Comparison of ENCODE assay signal across 9 cellular contexts in genomic region chr19:48868196-48868886, GRCh38. TPM values are rescaled to one million over a fixed set of nuclear protein-coding genes. Genes with fewer than 3 reads are reported as not detected.
A peak's percentile ranks its signal among the peaks of the same experiment; 100 is the strongest.
DNase-seq lines count a peak whose midpoint lies in the region; ATAC-seq, FAIRE-seq and TF ChIP-seq lines count a peak whose summit lies in the region.
"Had no signal": no experiment of that assay in that cellular context is flagged by ENCODE, and none has a peak within 500 bp of the region (broad histone marks: within the 10 kb centered on the region; RNA-seq: fewer than 3 reads in every experiment).

Gene PLEKHA4, minus strand, starts transcription at chr19:48868617. Its CDS starts 997 bp downstream, at chr19:48867620.

- no peak for FAIRE-seq in GM19239 (lab: Jason Lieb, UNC)

- H3K23ac ChIP-seq in H9 (ENCODE audit: insufficient read length, low read depth, low read length): no peak within 1 kb of the TSS

- no peak within 1 kb of the TSS for H2BK120ac ChIP-seq in H9 (ENCODE audit: low read depth, low read length, poor library complexity, severe bottlenecking)

- peaks cover 4% of the 10 kb centered on the region; the same call in 1 of the 2 replicates for H3K4me1 ChIP-seq in H9 (ENCODE audit: insufficient read depth, low read length)
- H3K4me1 ChIP-seq in hepatocyte (ENCODE audit: insufficient read depth): peaks cover 28% of the 10 kb centered on the region
- H3K4me1 ChIP-seq in skeletal muscle satellite cell (ENCODE audit: control insufficient read depth, insufficient read depth, low read length): peaks cover 26% of the 10 kb centered on the region

- no peak within 1 kb of the TSS; the same call in 1 of the 2 replicates for H2BK15ac ChIP-seq in H9 (ENCODE audit: low read depth, low read length)

- H3K4me3 ChIP-seq in hepatocyte (no peak within 1 kb of the TSS), skeletal muscle satellite cell (ENCODE audit: low read length) (peak within 1 kb of the TSS; percentile 77)

- no peak within 1 kb of the TSS for H3K27ac ChIP-seq in H9 (ENCODE audit: insufficient read length, low read depth, low read length)
- H3K27ac ChIP-seq in hepatocyte: peak within 1 kb of the TSS; percentile 87
- H3K27ac ChIP-seq: neutrophil had no signal

- no peak for TF ChIP-seq CTCF in H9 (conservative IDR thresholded peaks at IDR 0.05)
- TF ChIP-seq CTCF in hepatocyte (IDR thresholded peaks at IDR 0.05; ENCODE audit: poor library complexity): no peak

- H3K4me2 ChIP-seq in H9 (ENCODE audit: insufficient read depth, insufficient read length, low read length) (peak within 1 kb of the TSS; percentile 49), hepatocyte (peak within 1 kb of the TSS; percentile 77), skeletal muscle satellite cell (ENCODE audit: low read length) (peak within 1 kb of the TSS; percentile 97)

- ATAC-seq in activated T-helper 17 cell treated with anti-CD3 and anti-CD28 coated beads, Interleukin-2, amount 50 U/mL, for 72 hours (replicated peaks): no peak
- ATAC-seq in HG03196 (IDR thresholded peaks at IDR 0.05; ENCODE audit: unreplicated experiment) (no peak), GM18858 (IDR thresholded peaks at IDR 0.05; ENCODE audit: unreplicated experiment) (no peak)

- peak; percentile 57 for DNase-seq in H9
- peak; percentile 67 for DNase-seq in hepatocyte (ENCODE audit: low spot score)
- no peak for DNase-seq in NCI-H128 (lab: John Stamatoyannopoulos, UW; ENCODE audit: unreplicated experiment)
- no peak for DNase-seq in GM19239 (ENCODE audit: insufficient read length, low spot score)

- peak within 1 kb of the TSS; percentile 65 for H3K18ac ChIP-seq in H9 (ENCODE audit: insufficient read length, low read depth, low read length)

- peak within 1 kb of the TSS; percentile 54 to 71 for H3K4me3 Mint-ChIP-seq in H9
- no peak within 1 kb of the TSS for H3K4me3 Mint-ChIP-seq in activated T-helper 17 cell treated with anti-CD3 and anti-CD28 coated beads, Interleukin-2, amount 50 U/mL, for 72 hours

- peak within 1 kb of the TSS; percentile 33 to 88 (median 73); a peak in 6 of 7 replicates for H3K27ac Mint-ChIP-seq in H9
- H3K27ac Mint-ChIP-seq in activated T-helper 17 cell treated with anti-CD3 and anti-CD28 coated beads, Interleukin-2, amount 50 U/mL, for 72 hours: peak within 1 kb of the TSS; percentile 36

- H3K36me3 ChIP-seq in hepatocyte (replicated peaks; ENCODE audit: insufficient read depth, low read depth) (no peaks in the 10 kb centered on the region), skeletal muscle satellite cell (ENCODE audit: insufficient read depth, low read length) (peaks cover 18% of the 10 kb centered on the region)

- peaks cover 21 to 31% of the 10 kb centered on the region in 2 experiments for H3K4me1 Mint-ChIP-seq in H9
- H3K4me1 Mint-ChIP-seq in activated T-helper 17 cell treated with anti-CD3 and anti-CD28 coated beads, Interleukin-2, amount 50 U/mL, for 72 hours: peaks cover 6% of the 10 kb centered on the region

- peaks cover under 1% of the 10 kb centered on the region for H3K79me1 ChIP-seq in H9 (ENCODE audit: insufficient read depth, low read depth, low read length, poor library complexity, severe bottlenecking)

- H2AFZ ChIP-seq in H9 (ENCODE audit: low read length) (no peak within 1 kb of the TSS), hepatocyte (peak within 1 kb of the TSS; percentile 69)

- no peak within 1 kb of the TSS for H2BK12ac ChIP-seq in H9 (ENCODE audit: insufficient read length, low read depth, low read length)

- no CpG with 5 or more reads among the region's 8 CpGs for WGBS in H9 (ENCODE audit: extremely low coverage, insufficient read length, low lambda C conversion rate)
- WGBS in hepatocyte (ENCODE audit: low lambda C conversion rate, missing lambda C conversion rate): 21% methylated on average over 6 of the region's 8 CpGs

- H3K9me3 Mint-ChIP-seq in H9: no peaks in the 10 kb centered on the region
- H3K9me3 Mint-ChIP-seq in activated T-helper 17 cell treated with anti-CD3 and anti-CD28 coated beads, Interleukin-2, amount 50 U/mL, for 72 hours: no peaks in the 10 kb centered on the region

- no peak within 1 kb of the TSS for H3T11ph ChIP-seq in H9 (ENCODE audit: low read length)

- no peaks in the 10 kb centered on the region for H4K20me1 ChIP-seq in H9 (ENCODE audit: control insufficient read depth, insufficient read depth, insufficient read length)
- H4K20me1 ChIP-seq in hepatocyte (ENCODE audit: insufficient read depth, poor library complexity, severe bottlenecking): peaks cover 3% of the 10 kb centered on the region

- H3K27me3 Mint-ChIP-seq in H9 (ENCODE audit: low read depth): no peaks in the 10 kb centered on the region
- H3K27me3 Mint-ChIP-seq in activated T-helper 17 cell treated with anti-CD3 and anti-CD28 coated beads, Interleukin-2, amount 50 U/mL, for 72 hours: peaks cover 12% of the 10 kb centered on the region

- H4K8ac ChIP-seq in H9 (replicated peaks; ENCODE audit: insufficient read length, low read depth, low read length): no peak within 1 kb of the TSS

- no peak within 1 kb of the TSS for H2BK20ac ChIP-seq in H9 (ENCODE audit: low read depth, low read length, poor library complexity, severe bottlenecking)

- H2BK5ac ChIP-seq in H9 (ENCODE audit: insufficient read length, low read length): no peak within 1 kb of the TSS

- H3K9ac ChIP-seq in H9 (ENCODE audit: extremely low read depth, insufficient read length, low read length): peak within 1 kb of the TSS; percentile 3
- H3K9ac ChIP-seq in skeletal muscle satellite cell (ENCODE audit: low read depth, low read length): peak within 1 kb of the TSS; percentile 83

- no peak within 1 kb of the TSS for H4K91ac ChIP-seq in H9 (ENCODE audit: insufficient read length, low read depth, low read length)

- H3K27me3 ChIP-seq in H9 (ENCODE audit: insufficient read depth, low read length): no peaks in the 10 kb centered on the region
- H3K27me3 ChIP-seq in hepatocyte: no peaks in the 10 kb centered on the region
- no peaks in the 10 kb centered on the region for H3K27me3 ChIP-seq in skeletal muscle satellite cell (ENCODE audit: control insufficient read depth, insufficient read depth, low read length)

- no peak within 1 kb of the TSS for H3K4ac ChIP-seq in H9 (ENCODE audit: low read depth, low read length)

- H3K14ac ChIP-seq in H9 (ENCODE audit: insufficient read depth, low read length): peak within 1 kb of the TSS; percentile 63

- H3K79me2 ChIP-seq in H9 (ENCODE audit: insufficient read depth, low read length) (peaks cover 3% of the 10 kb centered on the region; the same call in 1 of the 2 replicates), hepatocyte (peaks cover 20% of the 10 kb centered on the region)

- H3K9me3 ChIP-seq in H9 (ENCODE audit: control insufficient read depth, low read depth, low read length) (no peaks in the 10 kb centered on the region), hepatocyte (ENCODE audit: low read depth) (no peaks in the 10 kb centered on the region), skeletal muscle satellite cell (replicated peaks; ENCODE audit: low read length) (no peaks in the 10 kb centered on the region)
- H3K9me3 ChIP-seq: neutrophil had no signal

- H2AK5ac ChIP-seq in H9 (ENCODE audit: insufficient read length, low read length): no peak within 1 kb of the TSS

- H3K36me3 Mint-ChIP-seq in H9 (ENCODE audit: insufficient read depth in 1 of 3, low read depth in 3 of 3): peaks cover 6 to 27% (median 11%) of the 10 kb centered on the region in 3 experiments
- H3K36me3 Mint-ChIP-seq in activated T-helper 17 cell treated with anti-CD3 and anti-CD28 coated beads, Interleukin-2, amount 50 U/mL, for 72 hours (ENCODE audit: low read depth): peaks cover 14% of the 10 kb centered on the region

- peaks cover 5% of the 10 kb centered on the region for H3K23me2 ChIP-seq in H9 (ENCODE audit: insufficient read length, low read depth, low read length, poor library complexity, severe bottlenecking)

- no peak within 1 kb of the TSS for H3K56ac ChIP-seq in H9 (ENCODE audit: insufficient read length, low read depth, low read length)

- no peak within 1 kb of the TSS for H4K5ac ChIP-seq in H9 (ENCODE audit: insufficient read length, low read depth, low read length)

- H3K9me2 ChIP-seq in hepatocyte (replicated peaks; ENCODE audit: insufficient read depth): no peaks in the 10 kb centered on the region

RNA-seq across cellular contexts. Expression of gene PLEKHA4, which starts in this region (rescaled TPM):
- 14.3 and 15.3 TPM in 2 replicates for total RNA-seq in H9 (2021)
- 10 to 100 TPM in 1 of 2 donors, 1 to 10 TPM in 1; 6.5 to 17.6 TPM for total RNA-seq in activated T-helper 17 cell treated with anti-CD3 and anti-CD28 coated beads, Interleukin-2, amount 50 U/mL, for 72 hours
- 7.3 and 8.3 TPM in 2 replicates for total RNA-seq in hepatocyte
- polyA plus RNA-seq in hepatocyte: 15.1 and 25.8 TPM in 2 replicates
- total RNA-seq in skeletal muscle satellite cell (2012; rRNA removed): 12.9 and 16.0 TPM in 2 replicates

Comparison
In these comparisons a context has a peak if more than half of its experiments do, and no peak if none do; other contexts are left out.
1. DNase-seq: peak in H9 (single experiment) and hepatocyte (single experiment); none in NCI-H128 (single experiment) and GM19239 (single experiment).
2. Peak in every context shown above with its lines, with median percentiles within 50 percentile points of each other: H3K4me2 ChIP-seq.